In the genomic region with DNA sequence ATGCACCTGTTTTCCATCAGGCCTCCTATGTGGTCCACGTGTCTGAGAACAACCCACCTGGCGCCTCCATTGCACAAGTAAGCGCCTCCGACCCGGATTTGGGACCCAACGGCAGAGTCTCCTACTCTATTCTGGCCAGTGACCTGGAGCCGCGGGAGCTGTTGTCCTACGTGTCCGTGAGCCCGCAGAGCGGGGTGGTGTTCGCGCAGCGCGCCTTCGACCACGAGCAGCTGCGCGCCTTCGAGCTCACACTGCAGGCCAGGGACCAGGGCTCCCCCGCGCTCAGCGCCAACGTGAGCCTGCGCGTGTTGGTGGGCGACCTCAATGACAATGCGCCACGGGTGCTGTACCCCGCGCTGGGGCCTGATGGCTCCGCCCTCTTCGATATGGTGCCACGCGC, we compare ENCODE assay signal across 28 cellular contexts.
"Had no signal": no experiment of that assay in that cellular context is flagged by ENCODE, and none has a peak within 500 bp of the region (broad histone marks: within the 10 kb centered on the region; RNA-seq: fewer than 3 reads in every experiment).

No MANE protein-coding gene starts in this region.

- H3K27ac Mint-ChIP-seq: stimulated activated effector memory CD8-positive, alpha-beta T cell treated with anti-CD3 and anti-CD28 coated beads, Interleukin-12 subunit alpha, Interleukin-12 subunit beta, amount 100 ng/mL, for 72 hours; stimulated activated memory B cell treated with anti-CD40 and anti-IgM and Interleukin-4, amounts not matched to agents 10 μg/mL and 1 μg/mL and 100 μg/mL, for 72 hours; stimulated activated naive B cell treated with anti-CD40 and anti-IgM and Interleukin-4, amounts not matched to agents 10 μg/mL and 1 μg/mL and 100 μg/mL, for 72 hours; stimulated activated naive CD8-positive, alpha-beta T cell treated with anti-CD3 and anti-CD28 coated beads, Interleukin-15, amount 100 ng/mL, for 72 hours; stimulated activated naive CD8-positive, alpha-beta T cell treated with anti-CD3 and anti-CD28 coated beads, Interleukin-15, Interleukin-2, amounts not matched to agents 100 ng/mL and 50 ng/mL, for 24 hours; type B pancreatic cell had no signal

- H3K4me1 ChIP-seq: stomach, suprapubic skin, testis, thyroid gland, tibial artery, tibial nerve, transverse colon, upper lobe of right lung, uterus, vagina had no signal

- ATAC-seq: stimulated activated effector memory CD8-positive, alpha-beta T cell treated with anti-CD3 and anti-CD28 coated beads, Interleukin-12 subunit alpha, Interleukin-12 subunit beta, amount 100 ng/mL, for 72 hours; stimulated activated memory B cell treated with anti-CD40 and anti-IgM and Interleukin-4, amounts not matched to agents 10 μg/mL and 1 μg/mL and 100 μg/mL, for 72 hours; stimulated activated naive B cell treated with anti-CD40 and anti-IgM and Interleukin-4, amounts not matched to agents 10 μg/mL and 1 μg/mL and 100 μg/mL, for 72 hours; stimulated activated naive CD8-positive, alpha-beta T cell treated with anti-CD3 and anti-CD28 coated beads, Interleukin-15, amount 100 ng/mL, for 72 hours; stimulated activated naive CD8-positive, alpha-beta T cell treated with anti-CD3 and anti-CD28 coated beads, Interleukin-15, Interleukin-2, amounts not matched to agents 100 U/mL and 50 U/mL, for 24 hours; upper lobe of right lung had no signal

- H3K36me3 ChIP-seq: suprapubic skin, thoracic aorta, thyroid gland, transverse colon, upper lobe of left lung, upper lobe of right lung, uterus, vagina had no signal

- H3K36me3 Mint-ChIP-seq: stimulated activated effector memory CD8-positive, alpha-beta T cell treated with anti-CD3 and anti-CD28 coated beads, Interleukin-12 subunit alpha, Interleukin-12 subunit beta, amount 100 ng/mL, for 72 hours had no signal

- H3K27me3 Mint-ChIP-seq: type B pancreatic cell had no signal

- H3K4me3 Mint-ChIP-seq: stimulated activated effector memory CD8-positive, alpha-beta T cell treated with anti-CD3 and anti-CD28 coated beads, Interleukin-12 subunit alpha, Interleukin-12 subunit beta, amount 100 ng/mL, for 72 hours; stimulated activated memory B cell treated with anti-CD40 and anti-IgM and Interleukin-4, amounts not matched to agents 10 μg/mL and 1 μg/mL and 100 μg/mL, for 72 hours; stimulated activated naive B cell treated with anti-CD40 and anti-IgM and Interleukin-4, amounts not matched to agents 10 μg/mL and 1 μg/mL and 100 μg/mL, for 72 hours; stimulated activated naive CD8-positive, alpha-beta T cell treated with anti-CD3 and anti-CD28 coated beads, Interleukin-15, amount 100 ng/mL, for 72 hours; stimulated activated naive CD8-positive, alpha-beta T cell treated with anti-CD3 and anti-CD28 coated beads, Interleukin-15, Interleukin-2, amounts not matched to agents 100 ng/mL and 50 ng/mL, for 24 hours; type B pancreatic cell had no signal

- H3K4me3 ChIP-seq: stomach, suprapubic skin, testis, thoracic aorta, thyroid gland, tibial artery, tibial nerve, transverse colon, upper lobe of left lung, upper lobe of right lung, uterus, vagina had no signal

- H3K27ac ChIP-seq: stomach, suprapubic skin, testis, thoracic aorta, thyroid gland, tibial artery, tibial nerve, transverse colon, upper lobe of left lung, upper lobe of right lung, uterus, vagina had no signal

- DNase-seq: stimulated activated CD4-positive, alpha-beta T cell treated with anti-CD3 and anti-CD28 coated beads, Interleukin-2, amount 100 ng/mL, for 48 hours; stimulated activated CD4-positive, alpha-beta T cell treated with anti-CD3 and anti-CD28 coated beads, Interleukin-4, amount 100 ng/mL, for 1 hour; stimulated activated CD4-positive, alpha-beta T cell treated with anti-CD3 and anti-CD28 coated beads, Interleukin-4, amount 100 ng/mL, for 24 hours; stimulated activated CD4-positive, alpha-beta T cell treated with anti-CD3 and anti-CD28 coated beads, Interleukin-4, amount 100 ng/mL, for 4 hours; stimulated activated CD8-positive, alpha-beta memory T cell treated with anti-CD3 and anti-CD28 coated beads, Interleukin-4, amount 100 ng/mL, for 48 hours; stimulated activated naive B cell treated with anti-CD40 and anti-IgM and Interleukin-4, amounts not matched to agents 10 μg/mL and 1 μg/mL and 100 μg/mL, for 72 hours; stimulated activated naive CD4-positive, alpha-beta T cell; stimulated activated naive CD4-positive, alpha-beta T cell treated with Interleukin-2 at 50 U/mL for 16 hours; stimulated activated naive CD8-positive, alpha-beta T cell treated with anti-CD3 and anti-CD28 coated beads, Interleukin-15, amount 100 ng/mL, for 72 hours; stimulated activated naive CD8-positive, alpha-beta T cell treated with anti-CD3 and anti-CD28 coated beads, Interleukin-15, Interleukin-2, amounts not matched to agents 100 U/mL and 50 U/mL, for 24 hours; stomach; substantia nigra; testis; thyroid gland; tibial artery; transverse colon; trophoblast cell; upper lobe of right lung; uterus had no signal

- H3K9me3 ChIP-seq: testis, thyroid gland had no signal

- H3K27me3 ChIP-seq: suprapubic skin, testis, thyroid gland, tibial nerve, upper lobe of left lung, uterus, vagina had no signal

- H3K4me1 Mint-ChIP-seq: stimulated activated memory B cell treated with anti-CD40 and anti-IgM and Interleukin-4, amounts not matched to agents 10 μg/mL and 1 μg/mL and 100 μg/mL, for 72 hours; stimulated activated naive CD8-positive, alpha-beta T cell treated with anti-CD3 and anti-CD28 coated beads, Interleukin-15, amount 100 ng/mL, for 72 hours had no signal
